ENCODE assay signal across 1 cellular context in the genomic region with DNA sequence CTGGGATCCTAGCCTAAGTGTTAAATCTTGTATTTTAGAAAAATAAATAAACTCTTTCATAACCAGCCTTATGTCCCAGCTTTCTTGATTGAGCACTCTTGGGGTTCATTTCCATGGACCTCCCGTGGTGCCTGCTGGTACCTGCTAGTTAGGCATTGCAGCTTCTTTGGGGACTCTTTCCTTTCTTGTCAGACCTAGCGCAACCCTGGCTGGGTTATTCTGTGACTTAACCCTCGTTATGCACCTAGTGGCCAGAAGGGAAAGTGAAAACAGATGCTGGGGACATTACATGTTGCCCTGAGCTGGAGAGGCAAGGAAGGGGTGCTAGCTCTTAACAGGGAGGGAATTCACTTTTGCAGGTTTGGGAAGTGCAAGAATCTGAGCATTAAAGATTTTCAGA.
A peak's percentile ranks its signal among the peaks of the same experiment; 100 is the strongest.
TF ChIP-seq lines count a peak whose summit lies in the region.

No MANE protein-coding gene starts in this region.

TF ChIP-seq in HepG2, 621 proteins besides CTCF, POLR2A, EP300 and RAD21:
- TF ChIP-seq NR1H2 (CRISPR knock-in tag; IDR thresholded peaks at IDR 0.05; ENCODE audit: borderline replicate concordance, low read depth) (no peak), SNAI1 (CRISPR knock-in tag; IDR thresholded peaks at IDR 0.05; ENCODE audit: borderline replicate concordance) (no peak), DRAP1 (CRISPR knock-in tag; IDR thresholded peaks at IDR 0.05) (no peak), STAG1 (CRISPR knock-in tag; IDR thresholded peaks at IDR 0.05) (peak; percentile 36; the same call in 1 of the 2 replicates), POGZ (CRISPR knock-in tag; IDR thresholded peaks at IDR 0.05) (no peak), ZSCAN9 (CRISPR knock-in tag; IDR thresholded peaks at IDR 0.05; ENCODE audit: borderline replicate concordance) (no peak)
- TF ChIP-seq, protein P1, sequence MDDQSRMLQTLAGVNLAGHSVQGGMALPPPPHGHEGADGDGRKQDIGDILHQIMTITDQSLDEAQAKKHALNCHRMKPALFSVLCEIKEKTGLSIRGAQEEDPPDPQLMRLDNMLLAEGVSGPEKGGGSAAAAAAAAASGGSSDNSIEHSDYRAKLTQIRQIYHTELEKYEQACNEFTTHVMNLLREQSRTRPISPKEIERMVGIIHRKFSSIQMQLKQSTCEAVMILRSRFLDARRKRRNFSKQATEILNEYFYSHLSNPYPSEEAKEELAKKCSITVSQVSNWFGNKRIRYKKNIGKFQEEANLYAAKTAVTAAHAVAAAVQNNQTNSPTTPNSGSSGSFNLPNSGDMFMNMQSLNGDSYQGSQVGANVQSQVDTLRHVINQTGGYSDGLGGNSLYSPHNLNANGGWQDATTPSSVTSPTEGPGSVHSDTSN (CRISPR knock-in tag; IDR thresholded peaks at IDR 0.05; ENCODE audit: borderline replicate concordance): no peak
